In genomic region chr2:25078171-25079049, GRCh38 we compare ENCODE assay signal across 9 cellular contexts. TPM values are rescaled to one million over a fixed set of nuclear protein-coding genes. Genes with fewer than 3 reads are reported as not detected.
DNase-seq lines count a peak whose midpoint lies in the region; ATAC-seq and TF ChIP-seq lines count a peak whose summit lies in the region.
"Had no signal": no experiment of that assay in that cellular context is flagged by ENCODE, and none has a peak within 500 bp of the region (broad histone marks: within the 10 kb centered on the region; RNA-seq: fewer than 3 reads in every experiment).

No MANE protein-coding gene starts in this region.

- H3K27me3 ChIP-seq in kidney epithelial cell (ENCODE audit: control insufficient read depth, insufficient read depth, low read length) (peaks cover 8% of the 10 kb centered on the region), H7 (ENCODE audit: control insufficient read depth, insufficient read depth, low read length) (no peaks in the 10 kb centered on the region)

- no peaks in the 10 kb centered on the region for H3K36me3 ChIP-seq in kidney epithelial cell (ENCODE audit: control insufficient read depth, insufficient read depth, low read length)
- H3K36me3 ChIP-seq in H7 (replicated peaks; ENCODE audit: control insufficient read depth, insufficient read depth, low read length): no peaks in the 10 kb centered on the region

- H3K4me3 ChIP-seq in astrocyte of the cerebellum (ENCODE audit: low read depth, low read length): no peak overlapping the region
- no peak overlapping the region for H3K4me3 ChIP-seq in kidney epithelial cell (ENCODE audit: low read depth, low read length)
- no peak overlapping the region for H3K4me3 ChIP-seq in H7 (ENCODE audit: insufficient read depth, low read depth, low read length)

- DNase-seq in ACHN: peak; percentile 87
- DNase-seq in NCI-H1105 (lab: John Stamatoyannopoulos, UW): peak; percentile 70
- DNase-seq in astrocyte of the cerebellum (ENCODE audit: low read depth): peak; percentile 81
- DNase-seq in kidney epithelial cell (ENCODE audit: low read depth): peak; percentile 83
- DNase-seq in H7: no peak
- DNase-seq: activated naive CD8-positive, alpha-beta T cell treated with anti-CD3 and anti-CD28 coated beads, Interleukin-2, amount 10 ng/mL, durations not matched to agents 7 days and 5 days had no signal

- ATAC-seq in GM18867 (IDR thresholded peaks at IDR 0.05; ENCODE audit: unreplicated experiment): no peak
- ATAC-seq in GM18517 (IDR thresholded peaks at IDR 0.05; ENCODE audit: unreplicated experiment): no peak
- no peak for ATAC-seq in GM21619 (IDR thresholded peaks at IDR 0.05; ENCODE audit: unreplicated experiment)

- TF ChIP-seq CTCF in astrocyte of the cerebellum (IDR thresholded peaks at IDR 0.05; ENCODE audit: low read depth, low read length, missing control alignments) (no peak), kidney epithelial cell (IDR thresholded peaks at IDR 0.05; ENCODE audit: insufficient read depth, low read length, poor library complexity, severe bottlenecking) (no peak)

- in situ Hi-C loops in ACHN (cut with HindIII; ENCODE audit: low pct_ligation_motif_present, low pct_unique_long_range_greater_than_20kb, low sequenced_read_pairs) (no loop called here), astrocyte of the cerebellum (cut with HindIII; ENCODE audit: low sequenced_read_pairs) (no loop called here)

RNA-seq across cellular contexts. Expression of gene EFR3B, which starts 36.5 kb away (rescaled TPM):
- 2.3 and 3.1 TPM in 2 replicates for total RNA-seq in kidney epithelial cell
- total RNA-seq in H7 (2014; rRNA removed; shearing (Covaris generic)): 3.3 and 3.4 TPM in 2 replicates
